Comparison of ENCODE assay signal across 16 cellular contexts in genomic region chr7:99485094-99485493, GRCh38. TPM values are rescaled to one million over a fixed set of nuclear protein-coding genes. Genes with fewer than 3 reads are reported as not detected.
DNase-seq lines count a peak whose midpoint lies in the region; ATAC-seq and TF ChIP-seq lines count a peak whose summit lies in the region.
"Had no signal": no experiment of that assay in that cellular context is flagged by ENCODE, and none has a peak within 500 bp of the region (broad histone marks: within the 10 kb centered on the region; RNA-seq: fewer than 3 reads in every experiment).

No MANE protein-coding gene starts in this region.

- H3K27ac Mint-ChIP-seq in MCF 10A (ENCODE audit: low read depth, unreplicated experiment) = no peak overlapping the region
- peak overlapping the region; percentile 61 for H3K27ac Mint-ChIP-seq in WTC11
- no peak overlapping the region for H3K27ac Mint-ChIP-seq in activated T-helper 2 cell treated with anti-CD3 and anti-CD28 coated beads, Interferon-gamma antibody, Interleukin-2, Interleukin-4, amounts not matched to agents 10 μg/mL and 5 μg/mL and 100 μg/mL, durations not matched to agents 14 hours and 24 hours and 36 hours

- peak; percentile 47 for DNase-seq in mammary epithelial cell
- DNase-seq in MCF 10A (ENCODE audit: unreplicated experiment) = no peak
- no peak for DNase-seq in WTC11 (ENCODE audit: low spot score)
- DNase-seq in epithelial cell of esophagus (ENCODE audit: low read depth) = peak; percentile 74
- DNase-seq in D341Med (ENCODE audit: low spot score) = no peak
- DNase-seq in activated T-helper 2 cell treated with anti-CD3 and anti-CD28 coated beads, Interferon-gamma antibody, Interleukin-2, Interleukin-4, amounts not matched to agents 10 μg/mL and 5 μg/mL and 100 μg/mL, durations not matched to agents 14 hours and 24 hours and 36 hours (ENCODE audit: low spot score) = no peak
- DNase-seq: DMS79 treated with DMSO at 0.1 percent for 48 hours; NCI-H1436; NCI-H2029; NCI-H2171; NCI-H446; NK-92 treated with Interleukin-12 subunit alpha and Interleukin-12 subunit beta, amount 100 ng/mL, for 24 hours; RPMI8226 had no signal

- no peaks in the 10 kb centered on the region for H4K20me1 ChIP-seq in mammary epithelial cell (ENCODE audit: insufficient read depth, low read length)

- H3K9me3 ChIP-seq in mammary epithelial cell (replicated peaks; ENCODE audit: insufficient read depth, low read length) = no peaks in the 10 kb centered on the region
- H3K9me3 ChIP-seq: SJSA1 had no signal

- H2AFZ ChIP-seq in mammary epithelial cell (ENCODE audit: low read depth, low read length) = peak overlapping the region; percentile 10

- no peaks in the 10 kb centered on the region for H3K27me3 Mint-ChIP-seq in MCF 10A (ENCODE audit: insufficient read depth, unreplicated experiment)
- no peaks in the 10 kb centered on the region for H3K27me3 Mint-ChIP-seq in WTC11 (ENCODE audit: low read depth)
- H3K27me3 Mint-ChIP-seq in activated T-helper 2 cell treated with anti-CD3 and anti-CD28 coated beads, Interferon-gamma antibody, Interleukin-2, Interleukin-4, amounts not matched to agents 10 μg/mL and 5 μg/mL and 100 μg/mL, durations not matched to agents 14 hours and 24 hours and 36 hours (ENCODE audit: low read depth) = no peaks in the 10 kb centered on the region

- POLR2A ChIA-PET in MCF 10A (lab: Yijun Ruan, JAX) (interaction anchor here (0.9 to 3.2 kb wide), 2 partner anchors 11 to 15 kb away, joined by 4 to 18 read pairs; partner anchors contain the start of gene ZNF394), WTC11 (lab: Charles Lee) (no interaction called here)

- CTCF ChIA-PET in mammary epithelial cell (lab: Charles Lee; ENCODE audit: low non-redundant PET) = interaction anchor here (0.8 kb wide), 1 partner anchor 255 kb away, joined by 5 read pairs; no protein-coding TSS in a partner anchor
- CTCF ChIA-PET in MCF 10A (lab: Yijun Ruan, JAX) = no interaction called here
- CTCF ChIA-PET in WTC11 (lab: Charles Lee) = no interaction called here

- WGBS in mammary epithelial cell (ENCODE audit: low coverage, missing lambda C conversion rate) = 18% methylated on average over 5 of the region's 5 CpGs

- no peak for TF ChIP-seq CTCF in mammary epithelial cell (conservative IDR thresholded peaks at IDR 0.05 in 1 of 2, IDR thresholded peaks at IDR 0.05 in 1 of 2; ENCODE audit: extremely low read depth in 1 of 2, insufficient read depth in 1 of 2, low read depth in 1 of 2, low read length in 2 of 2)
- TF ChIP-seq CTCF in MCF 10A (IDR thresholded peaks at IDR 0.05; ENCODE audit: unreplicated experiment) = no peak
- no peak for TF ChIP-seq CTCF in WTC11 (IDR thresholded peaks at IDR 0.05)
- no peak for TF ChIP-seq CTCF in epithelial cell of esophagus (IDR thresholded peaks at IDR 0.05; ENCODE audit: insufficient read depth, low read depth, low read length, missing control alignments)

- BruUV-seq in mammary epithelial cell (replicated peaks; lab: Mats Ljungman, UMichigan) = no TSS peak
- no TSS peak for BruUV-seq in MCF 10A (replicated peaks; lab: Mats Ljungman, UMichigan)

- peaks cover 4% of the 10 kb centered on the region for H3K79me2 ChIP-seq in mammary epithelial cell (ENCODE audit: insufficient read depth, low read length)

- no peak overlapping the region for H3K4me3 Mint-ChIP-seq in MCF 10A (ENCODE audit: unreplicated experiment)
- no peak overlapping the region for H3K4me3 Mint-ChIP-seq in WTC11
- H3K4me3 Mint-ChIP-seq in activated T-helper 2 cell treated with anti-CD3 and anti-CD28 coated beads, Interferon-gamma antibody, Interleukin-2, Interleukin-4, amounts not matched to agents 10 μg/mL and 5 μg/mL and 100 μg/mL, durations not matched to agents 14 hours and 24 hours and 36 hours (ENCODE audit: low read depth) = no peak overlapping the region

- H3K4me1 ChIP-seq in mammary epithelial cell (ENCODE audit: insufficient read depth, low read length) = peaks cover 11% of the 10 kb centered on the region
- H3K4me1 ChIP-seq: SJSA1 had no signal

- peaks cover 5% of the 10 kb centered on the region for H3K36me3 ChIP-seq in mammary epithelial cell (ENCODE audit: insufficient read depth, low read length)

- no peak overlapping the region for H3K9ac ChIP-seq in mammary epithelial cell (ENCODE audit: insufficient read depth, low read length)

- H3K27me3 ChIP-seq in mammary epithelial cell (ENCODE audit: insufficient read depth, low read length) = no peaks in the 10 kb centered on the region
- H3K27me3 ChIP-seq: SJSA1 had no signal

- in situ Hi-C loops in mammary epithelial cell (cut with MboI; ENCODE audit: low sequenced_read_pairs in 2 of 2) = no loop called here

- no peak overlapping the region for H3K4me2 ChIP-seq in mammary epithelial cell (ENCODE audit: insufficient read depth, low read depth, low read length)

- H3K36me3 Mint-ChIP-seq in MCF 10A (ENCODE audit: insufficient read depth, unreplicated experiment) (peaks cover 27% of the 10 kb centered on the region), WTC11 (peaks cover 24% of the 10 kb centered on the region)
- H3K36me3 Mint-ChIP-seq in activated T-helper 2 cell treated with anti-CD3 and anti-CD28 coated beads, Interferon-gamma antibody, Interleukin-2, Interleukin-4, amounts not matched to agents 10 μg/mL and 5 μg/mL and 100 μg/mL, durations not matched to agents 14 hours and 24 hours and 36 hours (ENCODE audit: low read depth) = peaks cover 68% of the 10 kb centered on the region

- H3K27ac ChIP-seq in mammary epithelial cell (ENCODE audit: insufficient read depth, low read depth, low read length) = peak overlapping the region; percentile 8
- H3K27ac ChIP-seq: SJSA1 had no signal

- H3K9me3 Mint-ChIP-seq in MCF 10A (ENCODE audit: unreplicated experiment) (peaks cover 8% of the 10 kb centered on the region), WTC11 (no peaks in the 10 kb centered on the region)
- peaks cover 21% of the 10 kb centered on the region for H3K9me3 Mint-ChIP-seq in activated T-helper 2 cell treated with anti-CD3 and anti-CD28 coated beads, Interferon-gamma antibody, Interleukin-2, Interleukin-4, amounts not matched to agents 10 μg/mL and 5 μg/mL and 100 μg/mL, durations not matched to agents 14 hours and 24 hours and 36 hours

- peaks cover 6% of the 10 kb centered on the region for H3K4me1 Mint-ChIP-seq in MCF 10A (ENCODE audit: insufficient read depth, unreplicated experiment)
- no peaks in the 10 kb centered on the region for H3K4me1 Mint-ChIP-seq in WTC11
- peaks cover 2% of the 10 kb centered on the region for H3K4me1 Mint-ChIP-seq in activated T-helper 2 cell treated with anti-CD3 and anti-CD28 coated beads, Interferon-gamma antibody, Interleukin-2, Interleukin-4, amounts not matched to agents 10 μg/mL and 5 μg/mL and 100 μg/mL, durations not matched to agents 14 hours and 24 hours and 36 hours (ENCODE audit: low read depth)

- dilution Hi-C loops in mammary epithelial cell (cut with HindIII; ENCODE audit: low sequenced_read_pairs) = no loop called here

- ATAC-seq in WTC11 (no peak), GM18502 (IDR thresholded peaks at IDR 0.05; ENCODE audit: poor library complexity, unreplicated experiment) (no peak)
- ATAC-seq: HCT116 had no signal

- intact Hi-C loops in mammary epithelial cell (cut with micrococcal nuclease) (no loop called here), MCF 10A (cut with micrococcal nuclease) (no loop called here)
- intact Hi-C loops in activated T-helper 2 cell treated with anti-CD3 and anti-CD28 coated beads, Interferon-gamma antibody, Interleukin-2, Interleukin-4, amounts not matched to agents 10 μg/mL and 5 μg/mL and 100 μg/mL, durations not matched to agents 14 hours and 24 hours and 36 hours (cut with micrococcal nuclease) = no loop called here

- H3K4me3 ChIP-seq in mammary epithelial cell (replicated peaks in 1 of 3; ENCODE audit: insufficient read depth in 1 of 3, low read depth in 2 of 3, low read length in 3 of 3) (no peak overlapping the region), epithelial cell of esophagus (ENCODE audit: low read length) (no peak overlapping the region)
- H3K4me3 ChIP-seq: SJSA1 had no signal

TF ChIP-seq in WTC11, 78 proteins besides CTCF, POLR2A, EP300 and RAD21 (continues in another document):
- TF ChIP-seq SMAD4 (CRISPR knock-in tag; IDR thresholded peaks at IDR 0.05) (no peak), JUN (CRISPR knock-in tag; IDR thresholded peaks at IDR 0.05) (no peak)

RNA-seq across cellular contexts. Expression of gene ZNF789, which starts 12.4 kb away (rescaled TPM):
- 1 to 10 TPM; 6.0 to 8.6 TPM for total RNA-seq in mammary epithelial cell
- polyA plus RNA-seq in mammary epithelial cell = 3.8 TPM
- 3.0 TPM for polyA minus RNA-seq in mammary epithelial cell
- 15.0 and 19.9 TPM in 2 replicates for total RNA-seq in MCF 10A (2022)
- 11.7 to 14.0 TPM (median 12.8 TPM) in 3 replicates for total RNA-seq in WTC11 (2021)
- total RNA-seq in activated T-helper 2 cell treated with anti-CD3 and anti-CD28 coated beads, Interferon-gamma antibody, Interleukin-2, Interleukin-4, amounts not matched to agents 10 μg/mL and 5 μg/mL and 100 μg/mL, durations not matched to agents 14 hours and 24 hours and 36 hours = 23.2 and 24.3 TPM in 2 replicates

RNA-seq across cellular contexts. Expression of gene ZNF394, which starts 15.0 kb away (rescaled TPM):
- total RNA-seq in mammary epithelial cell (10 to 100 TPM; 17.2 to 19.2 TPM), MCF 10A (2022) (17.4 and 20.6 TPM in 2 replicates), WTC11 (2021) (23.0 to 24.0 TPM (median 23.1 TPM) in 3 replicates)
- 10.1 TPM for polyA plus RNA-seq in mammary epithelial cell
- 14.4 TPM for polyA minus RNA-seq in mammary epithelial cell
- 36.4 and 40.7 TPM in 2 replicates for total RNA-seq in activated T-helper 2 cell treated with anti-CD3 and anti-CD28 coated beads, Interferon-gamma antibody, Interleukin-2, Interleukin-4, amounts not matched to agents 10 μg/mL and 5 μg/mL and 100 μg/mL, durations not matched to agents 14 hours and 24 hours and 36 hours

RNA-seq across cellular contexts. Expression of gene ATP5MF, which starts 19.1 kb away (rescaled TPM):
- total RNA-seq in mammary epithelial cell = 100 to 1,000 TPM; 356 to 381 TPM
- 3,651 TPM for polyA plus RNA-seq in mammary epithelial cell
- polyA minus RNA-seq in mammary epithelial cell = 191 TPM
- total RNA-seq in MCF 10A (2022) = 417 and 442 TPM in 2 replicates
- 454 to 480 TPM (median 463 TPM) in 3 replicates for total RNA-seq in WTC11 (2021)
- 405 and 429 TPM in 2 replicates for total RNA-seq in activated T-helper 2 cell treated with anti-CD3 and anti-CD28 coated beads, Interferon-gamma antibody, Interleukin-2, Interleukin-4, amounts not matched to agents 10 μg/mL and 5 μg/mL and 100 μg/mL, durations not matched to agents 14 hours and 24 hours and 36 hours

RNA-seq across cellular contexts. Expression of gene ZKSCAN5, which starts 19.4 kb away (rescaled TPM):
- total RNA-seq in mammary epithelial cell = 10 to 100 TPM; 11.7 to 11.9 TPM
- 7.1 TPM for polyA plus RNA-seq in mammary epithelial cell
- polyA minus RNA-seq in mammary epithelial cell = 14.0 TPM
- 13.6 and 16.2 TPM in 2 replicates for total RNA-seq in MCF 10A (2022)
- 14.5 to 15.7 TPM (median 15.5 TPM) in 3 replicates for total RNA-seq in WTC11 (2021)
- total RNA-seq in activated T-helper 2 cell treated with anti-CD3 and anti-CD28 coated beads, Interferon-gamma antibody, Interleukin-2, Interleukin-4, amounts not matched to agents 10 μg/mL and 5 μg/mL and 100 μg/mL, durations not matched to agents 14 hours and 24 hours and 36 hours = 8.2 and 8.4 TPM in 2 replicates

RNA-seq across cellular contexts. Expression of gene CPSF4, which starts 46.4 kb away (rescaled TPM):
- 100 to 1,000 TPM in 1 of 2 donors, 10 to 100 TPM in 1; 60.4 to 107 TPM for total RNA-seq in mammary epithelial cell
- polyA plus RNA-seq in mammary epithelial cell = 28.8 TPM
- 38.8 TPM for polyA minus RNA-seq in mammary epithelial cell
- total RNA-seq in MCF 10A (2022) = 49.5 and 62.6 TPM in 2 replicates
- 79.1 to 109 TPM (median 85.8 TPM) in 3 replicates for total RNA-seq in WTC11 (2021)
- 88.4 and 89.9 TPM in 2 replicates for total RNA-seq in activated T-helper 2 cell treated with anti-CD3 and anti-CD28 coated beads, Interferon-gamma antibody, Interleukin-2, Interleukin-4, amounts not matched to agents 10 μg/mL and 5 μg/mL and 100 μg/mL, durations not matched to agents 14 hours and 24 hours and 36 hours

Comparison
In these comparisons a context has a peak if more than half of its experiments do, and no peak if none do; other contexts are left out.
1. DNase-seq: peak in mammary epithelial cell (single experiment) and epithelial cell of esophagus (single experiment); none in MCF 10A (single experiment), WTC11 (single experiment), D341Med (single experiment) and activated T-helper 2 cell treated with anti-CD3 and anti-CD28 coated beads, Interferon-gamma antibody, Interleukin-2, Interleukin-4, amounts not matched to agents 10 μg/mL and 5 μg/mL and 100 μg/mL, durations not matched to agents 14 hours and 24 hours and 36 hours (single experiment).